In genomic region chr12:4261655-4262054, GRCh38 we compare ENCODE assay signal across 1 cellular context.
TF ChIP-seq lines count a peak whose summit lies in the region.

No MANE protein-coding gene starts in this region.

TF ChIP-seq in GM12878, 131 proteins besides CTCF, POLR2A, EP300 and RAD21 (continued from another document):
- TF ChIP-seq, protein P1, sequence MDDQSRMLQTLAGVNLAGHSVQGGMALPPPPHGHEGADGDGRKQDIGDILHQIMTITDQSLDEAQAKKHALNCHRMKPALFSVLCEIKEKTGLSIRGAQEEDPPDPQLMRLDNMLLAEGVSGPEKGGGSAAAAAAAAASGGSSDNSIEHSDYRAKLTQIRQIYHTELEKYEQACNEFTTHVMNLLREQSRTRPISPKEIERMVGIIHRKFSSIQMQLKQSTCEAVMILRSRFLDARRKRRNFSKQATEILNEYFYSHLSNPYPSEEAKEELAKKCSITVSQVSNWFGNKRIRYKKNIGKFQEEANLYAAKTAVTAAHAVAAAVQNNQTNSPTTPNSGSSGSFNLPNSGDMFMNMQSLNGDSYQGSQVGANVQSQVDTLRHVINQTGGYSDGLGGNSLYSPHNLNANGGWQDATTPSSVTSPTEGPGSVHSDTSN (IDR thresholded peaks at IDR 0.05; ENCODE audit: insufficient replicate concordance, low read depth, low read length): peak; percentile 57
- no peak for TF ChIP-seq POLR2AphosphoS5 (IDR thresholded peaks at IDR 0.05; ENCODE audit: low read length)
- TF ChIP-seq ZNF217 (IDR thresholded peaks at IDR 0.05): no peak
- no peak for TF ChIP-seq PAX8 (IDR thresholded peaks at IDR 0.05)
- TF ChIP-seq ATF7 (IDR thresholded peaks at IDR 0.05; ENCODE audit: low read depth): peak; percentile 52
- 0 out of 2 replicates have a peak, but pooled peaks have one; percentile 18 for TF ChIP-seq GATAD2B (conservative IDR thresholded peaks at IDR 0.05; ENCODE audit: low read depth)
- no peak for TF ChIP-seq SMAD5 (IDR thresholded peaks at IDR 0.05; ENCODE audit: low read depth)
- TF ChIP-seq RUNX3 (IDR thresholded peaks at IDR 0.05; ENCODE audit: low read length): peak; percentile 33; the same call in 1 of the 2 replicates
- TF ChIP-seq STAT1 (conservative IDR thresholded peaks at IDR 0.05): no peak
- TF ChIP-seq POLR2AphosphoS2 (IDR thresholded peaks at IDR 0.05; ENCODE audit: low read depth, low read length): no peak
- TF ChIP-seq SPI1 (IDR thresholded peaks at IDR 0.05; ENCODE audit: borderline replicate concordance, insufficient read depth, low read depth, low read length): 0 out of 2 replicates have a peak, but pooled peaks have one; percentile 31
- TF ChIP-seq, protein P2, sequence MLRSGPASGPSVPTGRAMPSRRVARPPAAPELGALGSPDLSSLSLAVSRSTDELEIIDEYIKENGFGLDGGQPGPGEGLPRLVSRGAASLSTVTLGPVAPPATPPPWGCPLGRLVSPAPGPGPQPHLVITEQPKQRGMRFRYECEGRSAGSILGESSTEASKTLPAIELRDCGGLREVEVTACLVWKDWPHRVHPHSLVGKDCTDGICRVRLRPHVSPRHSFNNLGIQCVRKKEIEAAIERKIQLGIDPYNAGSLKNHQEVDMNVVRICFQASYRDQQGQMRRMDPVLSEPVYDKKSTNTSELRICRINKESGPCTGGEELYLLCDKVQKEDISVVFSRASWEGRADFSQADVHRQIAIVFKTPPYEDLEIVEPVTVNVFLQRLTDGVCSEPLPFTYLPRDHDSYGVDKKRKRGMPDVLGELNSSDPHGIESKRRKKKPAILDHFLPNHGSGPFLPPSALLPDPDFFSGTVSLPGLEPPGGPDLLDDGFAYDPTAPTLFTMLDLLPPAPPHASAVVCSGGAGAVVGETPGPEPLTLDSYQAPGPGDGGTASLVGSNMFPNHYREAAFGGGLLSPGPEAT (IDR thresholded peaks at IDR 0.05; ENCODE audit: low read depth): peak; percentile 51; the same call in 1 of the 2 replicates
- TF ChIP-seq HDAC2 (IDR thresholded peaks at IDR 0.05): no peak
- TF ChIP-seq RB1 (IDR thresholded peaks at IDR 0.05; ENCODE audit: borderline replicate concordance): no peak
- peak; percentile 68 for TF ChIP-seq JUNB (IDR thresholded peaks at IDR 0.05)
- no peak for TF ChIP-seq RELA (IDR thresholded peaks at IDR 0.05; ENCODE audit: borderline replicate concordance, partially characterized antibody)
- TF ChIP-seq, protein P3, sequence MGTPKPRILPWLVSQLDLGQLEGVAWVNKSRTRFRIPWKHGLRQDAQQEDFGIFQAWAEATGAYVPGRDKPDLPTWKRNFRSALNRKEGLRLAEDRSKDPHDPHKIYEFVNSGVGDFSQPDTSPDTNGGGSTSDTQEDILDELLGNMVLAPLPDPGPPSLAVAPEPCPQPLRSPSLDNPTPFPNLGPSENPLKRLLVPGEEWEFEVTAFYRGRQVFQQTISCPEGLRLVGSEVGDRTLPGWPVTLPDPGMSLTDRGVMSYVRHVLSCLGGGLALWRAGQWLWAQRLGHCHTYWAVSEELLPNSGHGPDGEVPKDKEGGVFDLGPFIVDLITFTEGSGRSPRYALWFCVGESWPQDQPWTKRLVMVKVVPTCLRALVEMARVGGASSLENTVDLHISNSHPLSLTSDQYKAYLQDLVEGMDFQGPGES (IDR thresholded peaks at IDR 0.05): no peak
- TF ChIP-seq ESRRA (IDR thresholded peaks at IDR 0.05; ENCODE audit: low read length): no peak
- no peak for TF ChIP-seq SUZ12 (IDR thresholded peaks at IDR 0.05; ENCODE audit: unreplicated experiment)
- TF ChIP-seq LARP7 (IDR thresholded peaks at IDR 0.05): no peak
- TF ChIP-seq BCL11A (IDR thresholded peaks at IDR 0.05; ENCODE audit: low read depth, low read length): peak; percentile 55; the same call in 1 of the 2 replicates
- peak; percentile 89 for TF ChIP-seq PKNOX1 (IDR thresholded peaks at IDR 0.05)
- no peak for TF ChIP-seq ELK1 (IDR thresholded peaks at IDR 0.05; ENCODE audit: low read depth, low read length)
- no peak for TF ChIP-seq RCOR1 (conservative IDR thresholded peaks at IDR 0.05; ENCODE audit: low read depth, low read length)
- 0 out of 2 replicates have a peak, but pooled peaks have one; percentile 9 for TF ChIP-seq TCF12 (IDR thresholded peaks at IDR 0.05; ENCODE audit: low read depth, low read length)
- TF ChIP-seq MEF2A (IDR thresholded peaks at IDR 0.05; ENCODE audit: insufficient read depth, low read depth, low read length): no peak
- TF ChIP-seq IKZF2 (IDR thresholded peaks at IDR 0.05): peak; percentile 25 to 59; a peak in 2 of 4 replicates
- TF ChIP-seq, protein P4, sequence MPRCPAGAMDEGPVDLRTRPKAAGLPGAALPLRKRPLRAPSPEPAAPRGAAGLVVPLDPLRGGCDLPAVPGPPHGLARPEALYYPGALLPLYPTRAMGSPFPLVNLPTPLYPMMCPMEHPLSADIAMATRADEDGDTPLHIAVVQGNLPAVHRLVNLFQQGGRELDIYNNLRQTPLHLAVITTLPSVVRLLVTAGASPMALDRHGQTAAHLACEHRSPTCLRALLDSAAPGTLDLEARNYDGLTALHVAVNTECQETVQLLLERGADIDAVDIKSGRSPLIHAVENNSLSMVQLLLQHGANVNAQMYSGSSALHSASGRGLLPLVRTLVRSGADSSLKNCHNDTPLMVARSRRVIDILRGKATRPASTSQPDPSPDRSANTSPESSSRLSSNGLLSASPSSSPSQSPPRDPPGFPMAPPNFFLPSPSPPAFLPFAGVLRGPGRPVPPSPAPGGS (IDR thresholded peaks at IDR 0.05; ENCODE audit: borderline replicate concordance, insufficient read depth, low read depth, low read length, poor library complexity, severe bottlenecking): no peak
- 0 out of 2 replicates have a peak, but pooled peaks have one; percentile 62 for TF ChIP-seq ZNF24 (IDR thresholded peaks at IDR 0.05)
- no peak for TF ChIP-seq NFYA (IDR thresholded peaks at IDR 0.05; ENCODE audit: borderline replicate concordance, low read depth, low read length)
